6 cellular contexts compared by ENCODE assay signal in genomic region chr13:107275312-107275711, GRCh38.
"Had no signal": no experiment of that assay in that cellular context is flagged by ENCODE, and none has a peak within 500 bp of the region (broad histone marks: within the 10 kb centered on the region; RNA-seq: fewer than 3 reads in every experiment).

No MANE protein-coding gene starts in this region.

- ATAC-seq: GM23338, K562 had no signal

- H2AFZ ChIP-seq: GM23338 had no signal

- H3K4me3 ChIP-seq: GM23338, K562 had no signal

- FAIRE-seq: HTR-8/SVneo, K562 had no signal

- H3K4me2 ChIP-seq: GM23338 had no signal

- DNase-seq: H9, HCEC 1CT, KG1 had no signal
